ENCODE assay signal across 8 cellular contexts in the genomic region with DNA sequence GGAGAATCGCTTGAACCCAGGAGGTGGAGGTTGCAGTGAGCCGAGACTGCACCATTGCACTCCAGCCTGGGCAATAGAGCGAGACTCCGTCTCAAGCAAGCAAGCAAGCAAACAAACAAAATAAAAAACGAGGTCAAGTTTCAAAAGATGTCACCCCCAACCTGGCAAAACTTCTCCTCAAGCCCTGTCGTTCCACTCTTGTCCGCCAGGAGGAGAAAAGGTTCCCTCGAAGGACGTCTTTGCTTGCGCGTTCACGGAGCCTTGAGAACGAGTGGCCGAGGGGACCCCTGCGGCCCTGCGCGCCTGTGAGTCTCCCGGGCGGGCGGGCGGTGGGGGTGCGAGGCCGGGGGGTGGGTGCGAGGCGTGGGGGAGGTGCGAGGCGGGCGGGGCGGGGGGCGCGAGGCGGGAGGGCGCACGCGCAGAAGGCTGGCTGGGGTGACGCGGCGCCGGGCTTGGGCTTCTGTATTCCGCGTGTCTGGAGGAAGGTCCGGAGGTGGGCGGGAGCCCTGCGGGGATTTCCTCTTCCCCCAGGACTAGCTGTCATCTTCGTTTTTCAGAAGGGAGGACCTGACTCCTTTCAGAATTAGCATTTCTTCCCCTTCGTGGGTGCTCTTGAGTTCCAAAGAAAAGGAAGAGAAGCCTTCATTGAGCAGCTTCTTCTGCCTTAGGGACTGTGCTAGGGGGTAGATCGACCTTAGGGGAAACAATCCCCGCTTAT. TPM values are rescaled to one million over a fixed set of nuclear protein-coding genes. Genes with fewer than 3 reads are reported as not detected.
A peak's percentile ranks its signal among the peaks of the same experiment; 100 is the strongest.
DNase-seq lines count a peak whose midpoint lies in the region; ATAC-seq and TF ChIP-seq lines count a peak whose summit lies in the region.

No MANE protein-coding gene starts in this region.

- no peaks in the 10 kb centered on the region for H3K36me3 ChIP-seq in BLaER1 treated with 17β-estradiol and CSF1 and Interleukin-3, amounts not matched to agents 10 nM and 100 nM
- H3K36me3 ChIP-seq in SU-DHL-6 (ENCODE audit: low read length) = no peaks in the 10 kb centered on the region
- no peaks in the 10 kb centered on the region for H3K36me3 ChIP-seq in heart left ventricle
- H3K36me3 ChIP-seq in parathyroid adenoma (ENCODE audit: control insufficient read depth, insufficient read depth, low read length) = no peaks in the 10 kb centered on the region
- no peaks in the 10 kb centered on the region for H3K36me3 ChIP-seq in thyroid gland

- POLR2A ChIA-PET in activated naive CD8-positive, alpha-beta T cell treated with anti-CD3 and anti-CD28 coated beads, Interleukin-2, amount 10 ng/mL, durations not matched to agents 7 days and 5 days (lab: Charles Lee) = interaction anchor here (0.9 to 1.7 kb wide), 8 partner anchors 10 to 122 kb away, joined by 3 to 6 read pairs (median 4); partner anchors contain the start of genes INCA1, KIF1C, PFN1 and RNF167

- H4K20me1 ChIP-seq in BLaER1 treated with 17β-estradiol and CSF1 and Interleukin-3, amounts not matched to agents 10 nM and 100 nM = no peaks in the 10 kb centered on the region
- no peaks in the 10 kb centered on the region for H4K20me1 ChIP-seq in SU-DHL-6 (ENCODE audit: low read depth, low read length)

- peaks cover 0 to 13% (median 3%) of the 10 kb centered on the region in 11 experiments; a peak in 9 of 22 replicates for H3K27me3 ChIP-seq in BLaER1 treated with 17β-estradiol and CSF1 and Interleukin-3, amounts not matched to agents 10 nM and 100 nM
- H3K27me3 ChIP-seq in SU-DHL-6 (ENCODE audit: low read length) (no peaks in the 10 kb centered on the region), heart left ventricle (peaks cover 0 to 19% (median 4%) of the 10 kb centered on the region in 9 donors), parathyroid adenoma (ENCODE audit: control insufficient read depth, insufficient read depth, low read length) (no peaks in the 10 kb centered on the region), thyroid gland (no peaks in the 10 kb centered on the region)

- H3K9me2 ChIP-seq in SU-DHL-6 (replicated peaks; ENCODE audit: insufficient read depth, low read length) = no peaks in the 10 kb centered on the region

- peaks cover 5% of the 10 kb centered on the region; the same call in 1 of the 2 replicates for H3F3A ChIP-seq in SU-DHL-6 (ENCODE audit: insufficient read depth)

- peaks cover 5% of the 10 kb centered on the region for H3K36me3 Mint-ChIP-seq in activated naive CD8-positive, alpha-beta T cell treated with anti-CD3 and anti-CD28 coated beads, Interleukin-2, amount 10 ng/mL, durations not matched to agents 7 days and 5 days

- H3K4me2 ChIP-seq in BLaER1 treated with 17β-estradiol and CSF1 and Interleukin-3, amounts not matched to agents 10 nM and 100 nM = peak overlapping the region; percentile 60 to 88 (median 79)
- H3K4me2 ChIP-seq in SU-DHL-6 (ENCODE audit: low read depth, low read length, poor library complexity, severe bottlenecking) (peak overlapping the region; percentile 50), parathyroid adenoma (ENCODE audit: low read length) (peak overlapping the region; percentile 75)

- no peaks in the 10 kb centered on the region for H3K9me3 ChIP-seq in BLaER1 treated with 17β-estradiol and CSF1 and Interleukin-3, amounts not matched to agents 10 nM and 100 nM (replicated peaks in 1 of 11)
- no peaks in the 10 kb centered on the region for H3K9me3 ChIP-seq in SU-DHL-6 (ENCODE audit: insufficient read depth, low read length)
- H3K9me3 ChIP-seq in heart left ventricle = no peaks in the 10 kb centered on the region
- H3K9me3 ChIP-seq in parathyroid adenoma (ENCODE audit: control insufficient read depth, low read length) = no peaks in the 10 kb centered on the region
- H3K9me3 ChIP-seq in thyroid gland = no peaks in the 10 kb centered on the region

- no peak for TF ChIP-seq POLR2A in heart left ventricle (IDR thresholded peaks at IDR 0.05)
- no peak for TF ChIP-seq POLR2A in thyroid gland (IDR thresholded peaks at IDR 0.05)

- H3K4me3 Mint-ChIP-seq in activated naive CD8-positive, alpha-beta T cell treated with anti-CD3 and anti-CD28 coated beads, Interleukin-2, amount 10 ng/mL, durations not matched to agents 7 days and 5 days = peak overlapping the region; percentile 89

- WGBS in heart left ventricle, 4 donors = 3 to 5% (median 4%) methylated on average over 37 to 48 of the region's 48 CpGs
- WGBS in thyroid gland, 2 donors = 4 to 9% methylated on average over 18 to 33 of the region's 48 CpGs

- peak overlapping the region; percentile 95 for H3K27ac Mint-ChIP-seq in activated naive CD8-positive, alpha-beta T cell treated with anti-CD3 and anti-CD28 coated beads, Interleukin-2, amount 10 ng/mL, durations not matched to agents 7 days and 5 days

- H3K27me3 Mint-ChIP-seq in activated naive CD8-positive, alpha-beta T cell treated with anti-CD3 and anti-CD28 coated beads, Interleukin-2, amount 10 ng/mL, durations not matched to agents 7 days and 5 days = peaks cover 7% of the 10 kb centered on the region

- H3K9me3 Mint-ChIP-seq in activated naive CD8-positive, alpha-beta T cell treated with anti-CD3 and anti-CD28 coated beads, Interleukin-2, amount 10 ng/mL, durations not matched to agents 7 days and 5 days = no peaks in the 10 kb centered on the region

- peaks cover 15 to 33% (median 23%) of the 10 kb centered on the region in 10 experiments; a peak in 19 of 20 replicates for H3K4me1 ChIP-seq in BLaER1 treated with 17β-estradiol and CSF1 and Interleukin-3, amounts not matched to agents 10 nM and 100 nM
- H3K4me1 ChIP-seq in heart left ventricle (peaks cover 0 to 20% (median 3%) of the 10 kb centered on the region in 12 donors), parathyroid adenoma (no peaks in the 10 kb centered on the region), thyroid gland (peaks cover 4 to 5% of the 10 kb centered on the region in 2 donors)

- peak; percentile 71 for DNase-seq in M059J (ENCODE audit: low read depth)
- peak; percentile 83 for DNase-seq in activated naive CD8-positive, alpha-beta T cell treated with anti-CD3 and anti-CD28 coated beads, Interleukin-2, amount 10 ng/mL, durations not matched to agents 7 days and 5 days
- peak; percentile 76 to 89 (median 83) for DNase-seq in heart left ventricle
- DNase-seq in thyroid gland = peak; percentile 78 to 83

- peak; percentile 52 for TF ChIP-seq CTCF in SU-DHL-6 (IDR thresholded peaks at IDR 0.05; ENCODE audit: insufficient read depth, low read length, poor library complexity, severe bottlenecking)
- TF ChIP-seq CTCF in heart left ventricle (IDR thresholded peaks at IDR 0.05) = peak; percentile 65 to 83 (median 78)
- TF ChIP-seq CTCF in parathyroid adenoma (IDR thresholded peaks at IDR 0.05) = peak; percentile 82
- TF ChIP-seq CTCF in thyroid gland (IDR thresholded peaks at IDR 0.05) = peak; percentile 66 to 89 (median 76)

- H3K9ac ChIP-seq in BLaER1 treated with 17β-estradiol and CSF1 and Interleukin-3, amounts not matched to agents 10 nM and 100 nM = peak overlapping the region; percentile 29 to 69 (median 62); a peak in 19 of 22 replicates
- H3K9ac ChIP-seq in SU-DHL-6 (ENCODE audit: low read length) = peak overlapping the region; percentile 35; the same call in 1 of the 2 replicates
- H3K9ac ChIP-seq in parathyroid adenoma = no peak overlapping the region

- H2AFZ ChIP-seq in SU-DHL-6 (ENCODE audit: low read depth, low read length, severe bottlenecking) (peak overlapping the region; percentile 78), parathyroid adenoma (peak overlapping the region; percentile 90)

- peaks cover 13% of the 10 kb centered on the region for H3K4me1 Mint-ChIP-seq in activated naive CD8-positive, alpha-beta T cell treated with anti-CD3 and anti-CD28 coated beads, Interleukin-2, amount 10 ng/mL, durations not matched to agents 7 days and 5 days

- ATAC-seq in GM19467 (IDR thresholded peaks at IDR 0.05; ENCODE audit: unreplicated experiment) (peak; percentile 71), heart left ventricle (peak; percentile 19 to 81 (median 77))
- peak; percentile 77 for ATAC-seq in activated naive CD8-positive, alpha-beta T cell treated with anti-CD3 and anti-CD28 coated beads, Interleukin-2, amount 10 ng/mL, durations not matched to agents 7 days and 5 days (ENCODE audit: low read depth)

- intact Hi-C loops in heart left ventricle (cut with DNase I) (loop anchor here in 7 of 10 donors (1.0 to 5.0 kb wide), 3 partner anchors 31 to 36 kb away; no protein-coding TSS in a partner anchor), thyroid gland (cut with DNase I) (no loop called here)

- H3K79me2 ChIP-seq in SU-DHL-6 (ENCODE audit: insufficient read depth, low read length) = no peaks in the 10 kb centered on the region
- H3K79me2 ChIP-seq in parathyroid adenoma = no peaks in the 10 kb centered on the region

- peak overlapping the region; percentile 24 to 65 (median 49); a peak in 19 of 20 replicates for H3K4me3 ChIP-seq in BLaER1 treated with 17β-estradiol and CSF1 and Interleukin-3, amounts not matched to agents 10 nM and 100 nM
- H3K4me3 ChIP-seq in SU-DHL-6 (ENCODE audit: insufficient read depth, low read length, poor library complexity, severe bottlenecking) = peak overlapping the region; percentile 37
- H3K4me3 ChIP-seq in heart left ventricle = peak overlapping the region in 11 of 12 donors; percentile 30 to 64 (median 54)
- peak overlapping the region; percentile 45 for H3K4me3 ChIP-seq in parathyroid adenoma (ENCODE audit: low read depth, low read length)
- H3K4me3 ChIP-seq in thyroid gland (replicated peaks in 1 of 3) = peak overlapping the region in 1 of 3 donors; percentile 36

- H3K27ac ChIP-seq in BLaER1 treated with 17β-estradiol and CSF1 and Interleukin-3, amounts not matched to agents 10 nM and 100 nM = peak overlapping the region in 8 of 11 experiments; percentile 6 to 71 (median 59); a peak in 13 of 22 replicates
- H3K27ac ChIP-seq in SU-DHL-6 (ENCODE audit: low read depth, low read length) (no peak overlapping the region), heart left ventricle (peak overlapping the region in 7 of 12 donors; percentile 22 to 54 (median 40)), parathyroid adenoma (no peak overlapping the region), thyroid gland (peak overlapping the region in 1 of 3 donors; percentile 6)

RNA-seq across cellular contexts. Expression of gene SLC52A1, which starts 3.7 kb away (rescaled TPM):
- 0.32 TPM in 1 of 2 replicates, not detected in the other for total RNA-seq in M059J (2014; rRNA removed; shearing (Covaris generic))
- 1 to 10 TPM in 1 of 2 experiments, under 1 TPM in 1; 0.85 to 1.4 TPM for total RNA-seq in activated naive CD8-positive, alpha-beta T cell treated with anti-CD3 and anti-CD28 coated beads, Interleukin-2, amount 10 ng/mL, durations not matched to agents 7 days and 5 days
- total RNA-seq in heart left ventricle (under 1 TPM in 1 of 9 donors, not detected in 8; 0.12 TPM), thyroid gland (under 1 TPM in 1 of 4 donors, not detected in 3; 0.11 TPM)
- polyA plus RNA-seq in heart left ventricle = not detected

RNA-seq across cellular contexts. Expression of gene KIF1C, which starts 33.8 kb away (rescaled TPM):
- 16.0 and 29.8 TPM in 2 replicates for total RNA-seq in M059J (2014; rRNA removed; shearing (Covaris generic))
- total RNA-seq in activated naive CD8-positive, alpha-beta T cell treated with anti-CD3 and anti-CD28 coated beads, Interleukin-2, amount 10 ng/mL, durations not matched to agents 7 days and 5 days = 10 to 100 TPM; 35.5 to 37.3 TPM
- total RNA-seq in heart left ventricle = 100 to 1,000 TPM; 335 to 868 (median 539) TPM
- 100 to 1,000 TPM; 210 to 384 TPM for polyA plus RNA-seq in heart left ventricle
- 100 to 1,000 TPM in 1 of 4 donors, 10 to 100 TPM in 3; 67.3 to 134 (median 86.9) TPM for total RNA-seq in thyroid gland

RNA-seq across cellular contexts. Expression of gene INCA1, which starts 34.2 kb away (rescaled TPM):
- total RNA-seq in M059J (2014; rRNA removed; shearing (Covaris generic)) = not detected in 2 replicates
- total RNA-seq in activated naive CD8-positive, alpha-beta T cell treated with anti-CD3 and anti-CD28 coated beads, Interleukin-2, amount 10 ng/mL, durations not matched to agents 7 days and 5 days = under 1 TPM; 0.42 to 0.54 TPM
- total RNA-seq in heart left ventricle (1 to 10 TPM in 8 of 9 donors, under 1 TPM in 1; 0.75 to 4.0 (median 2.7) TPM), thyroid gland (1 to 10 TPM; 1.0 to 2.3 (median 1.4) TPM)
- polyA plus RNA-seq in heart left ventricle = 1 to 10 TPM in 1 of 2 donors, under 1 TPM in 1; 0.64 to 5.1 TPM

RNA-seq across cellular contexts. Expression of gene CAMTA2, which starts 44.0 kb away (rescaled TPM):
- total RNA-seq in M059J (2014; rRNA removed; shearing (Covaris generic)) = 4.8 and 11.0 TPM in 2 replicates
- total RNA-seq in activated naive CD8-positive, alpha-beta T cell treated with anti-CD3 and anti-CD28 coated beads, Interleukin-2, amount 10 ng/mL, durations not matched to agents 7 days and 5 days = 10 to 100 TPM; 62.0 to 67.7 TPM
- total RNA-seq in heart left ventricle = 100 to 1,000 TPM in 1 of 9 donors, 10 to 100 TPM in 8; 25.2 to 108 (median 32.4) TPM
- polyA plus RNA-seq in heart left ventricle = 10 to 100 TPM; 41.7 to 59.4 TPM
- 10 to 100 TPM; 17.1 to 29.0 (median 20.4) TPM for total RNA-seq in thyroid gland

RNA-seq across cellular contexts. Expression of gene ZFP3, which starts 46.7 kb away (rescaled TPM):
- 2.2 and 3.2 TPM in 2 replicates for total RNA-seq in M059J (2014; rRNA removed; shearing (Covaris generic))
- 1 to 10 TPM; 7.3 to 8.3 TPM for total RNA-seq in activated naive CD8-positive, alpha-beta T cell treated with anti-CD3 and anti-CD28 coated beads, Interleukin-2, amount 10 ng/mL, durations not matched to agents 7 days and 5 days
- total RNA-seq in heart left ventricle = 10 to 100 TPM in 5 of 9 donors, 1 to 10 TPM in 4; 4.6 to 14.5 (median 11.1) TPM
- 1 to 10 TPM; 4.0 to 4.9 TPM for polyA plus RNA-seq in heart left ventricle
- total RNA-seq in thyroid gland = 10 to 100 TPM in 3 of 4 donors, 1 to 10 TPM in 1; 9.5 to 14.1 (median 12.1) TPM

Comparison
In these comparisons a context has a peak if more than half of its experiments do, and no peak if none do; other contexts are left out.
1. H3K27ac ChIP-seq: peak in BLaER1 treated with 17β-estradiol and CSF1 and Interleukin-3, amounts not matched to agents 10 nM and 100 nM (8 of 11) and heart left ventricle (7 of 12); none in SU-DHL-6 (single experiment) and parathyroid adenoma (single experiment).
2. Peak in every context shown above with its lines, with median percentiles within 50 percentile points of each other: H3K4me2 ChIP-seq, ATAC-seq, DNase-seq and CTCF ChIP-seq.